ENCODE assay signal across 9 cellular contexts in the genomic region with DNA sequence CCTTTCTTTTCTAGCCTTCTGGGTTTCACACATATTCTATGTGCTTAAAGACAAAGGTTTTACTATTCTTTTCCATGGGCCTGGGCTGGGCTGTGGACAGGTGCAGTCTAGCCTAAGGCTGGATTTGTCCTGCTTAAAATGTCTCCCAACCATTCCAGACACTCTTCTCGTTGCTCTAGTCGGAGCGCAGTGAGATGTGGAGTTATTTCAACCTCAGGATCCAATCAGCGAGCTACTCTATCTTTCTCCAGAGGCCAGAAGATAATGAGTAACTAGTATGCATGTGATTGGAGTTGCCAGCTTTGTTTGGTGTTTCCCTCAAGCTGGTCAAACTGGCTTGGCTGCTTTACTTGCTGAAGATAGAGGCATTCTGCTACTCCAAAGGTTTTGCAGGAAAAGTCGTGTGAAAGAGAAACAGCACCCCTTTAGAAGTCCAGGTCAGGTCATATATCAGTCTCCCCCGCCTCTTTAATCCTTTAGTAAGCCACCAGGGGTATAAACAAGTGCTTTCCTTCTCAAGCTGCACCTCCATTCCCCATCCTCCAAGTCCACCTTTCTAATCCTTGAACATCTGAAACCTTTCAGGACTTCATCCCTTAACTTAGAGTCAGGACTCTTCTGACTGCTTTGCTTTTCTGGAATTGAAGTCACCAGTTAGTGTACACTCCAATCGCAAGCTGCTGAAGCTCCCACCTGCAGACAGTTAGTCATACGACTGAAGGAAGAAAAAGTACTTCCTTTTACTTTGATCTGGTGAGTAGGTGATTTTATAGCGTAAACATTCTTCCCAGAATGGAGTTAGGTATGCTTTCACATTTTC.
A peak's percentile ranks its signal among the peaks of the same experiment; 100 is the strongest.
DNase-seq lines count a peak whose midpoint lies in the region; ATAC-seq, FAIRE-seq and TF ChIP-seq lines count a peak whose summit lies in the region.
"Had no signal": no experiment of that assay in that cellular context is flagged by ENCODE, and none has a peak within 500 bp of the region (broad histone marks: within the 10 kb centered on the region; RNA-seq: fewer than 3 reads in every experiment).

No MANE protein-coding gene starts in this region.

- peak overlapping the region; percentile 74 for H3K9ac ChIP-seq in endothelial cell of umbilical vein (replicated peaks; ENCODE audit: extremely low read depth, insufficient read depth, low read length)

- CTCF ChIA-PET in Caco-2 (lab: Charles Lee) (interaction anchor here (1.0 to 2.0 kb wide), 5 partner anchors 17 to 115 kb away, joined by 3 to 11 read pairs (median 4); partner anchors contain the start of gene DNMBP), endothelial cell of umbilical vein (lab: Charles Lee) (interaction anchor here (1.2 to 1.6 kb wide), 4 partner anchors 10 to 79 kb away, joined by 5 to 6 read pairs (median 5); partner anchors contain the start of gene DNMBP)

- FAIRE-seq in endothelial cell of umbilical vein (lab: Jason Lieb, UNC), result peak; percentile 26

- no TSS peak for BruUV-seq in Caco-2 (replicated peaks; lab: Mats Ljungman, UMichigan)
- no TSS peak for BruUV-seq in endothelial cell of umbilical vein (replicated peaks; lab: Mats Ljungman, UMichigan)

- peaks cover 32% of the 10 kb centered on the region for H3K4me1 ChIP-seq in Caco-2
- H3K4me1 ChIP-seq in endothelial cell of umbilical vein (ENCODE audit: control insufficient read depth, extremely low read depth, insufficient read depth, low read length), result peaks cover 74% of the 10 kb centered on the region
- peaks cover 18 to 32% of the 10 kb centered on the region in 2 donors for H3K4me1 ChIP-seq in muscle layer of duodenum (ENCODE audit: control insufficient read depth in 1 of 2, insufficient read depth in 2 of 2, low read length in 2 of 2)

- POLR2A ChIA-PET in Caco-2 (lab: Charles Lee), result interaction anchor here (0.6 to 1.0 kb wide), 11 partner anchors 8 to 298 kb away, joined by 3 to 11 read pairs (median 3); no protein-coding TSS in a partner anchor
- POLR2A ChIA-PET in endothelial cell of umbilical vein (lab: Charles Lee), result interaction anchor here (1.9 kb wide), 1 partner anchor 36 kb away, joined by 5 read pairs; no protein-coding TSS in a partner anchor

- dilution Hi-C loops in endothelial cell of umbilical vein (cut with MboI; ENCODE audit: extremely low pct_ligation_motif_present, low sequenced_read_pairs), result no loop called here

- H3K4me3 ChIP-seq in Caco-2 (ENCODE audit: low read depth, low read length) (peak overlapping the region; percentile 56), endothelial cell of umbilical vein (replicated peaks in 1 of 3; ENCODE audit: insufficient read depth in 1 of 3, low read depth in 1 of 3, low read length in 3 of 3) (no peak overlapping the region), muscle layer of duodenum (ENCODE audit: low read depth in 1 of 2, low read length in 2 of 2) (peak overlapping the region in 1 of 2 donors; percentile 61)

- ATAC-seq in activated T-cell treated with anti-CD3 and anti-CD28 coated beads, Interleukin-2, amount 50 U/mL, for 72 hours (replicated peaks in 1 of 2), result no peak
- ATAC-seq in HG03045 (IDR thresholded peaks at IDR 0.05; ENCODE audit: unreplicated experiment), result no peak

- no peaks in the 10 kb centered on the region for H3K9me3 Mint-ChIP-seq in Caco-2 (ENCODE audit: unreplicated experiment)
- no peaks in the 10 kb centered on the region for H3K9me3 Mint-ChIP-seq in activated T-cell treated with anti-CD3 and anti-CD28 coated beads, Interleukin-2, amount 50 U/mL, for 72 hours
- H3K9me3 Mint-ChIP-seq: activated naive CD4-positive, alpha-beta T cell treated with anti-CD3 and anti-CD28 coated beads, Interleukin-2, amount 50 U/mL, for 24 hours had no signal

- H3K9me3 ChIP-seq in Caco-2 (no peaks in the 10 kb centered on the region), endothelial cell of umbilical vein (replicated peaks; ENCODE audit: control insufficient read depth, insufficient read depth, low read length) (no peaks in the 10 kb centered on the region), muscle layer of duodenum (ENCODE audit: control insufficient read depth in 1 of 2, low read length in 2 of 2) (no peaks in the 10 kb centered on the region)

- H3K9me1 ChIP-seq in endothelial cell of umbilical vein (replicated peaks; ENCODE audit: control insufficient read depth, extremely low read depth, insufficient read depth, low read length), result no peaks in the 10 kb centered on the region

- peak overlapping the region; percentile 89 for H3K4me3 Mint-ChIP-seq in Caco-2 (ENCODE audit: unreplicated experiment)
- no peak overlapping the region for H3K4me3 Mint-ChIP-seq in activated T-cell treated with anti-CD3 and anti-CD28 coated beads, Interleukin-2, amount 50 U/mL, for 72 hours
- H3K4me3 Mint-ChIP-seq: activated naive CD4-positive, alpha-beta T cell treated with anti-CD3 and anti-CD28 coated beads, Interleukin-2, amount 50 U/mL, for 24 hours had no signal

- DNase-seq in Caco-2, result peak; percentile 94 to 95
- peak; percentile 89 for DNase-seq in NCI-H1048 (lab: John Stamatoyannopoulos, UW)
- no peak for DNase-seq in endothelial cell of umbilical vein (ENCODE audit: low read depth, low spot score)
- no peak for DNase-seq in activated CD8-positive, alpha-beta memory T cell treated with anti-CD3 and anti-CD28 coated beads, Interleukin-2, amount 50 U/mL, for 4 hours
- no peak for DNase-seq in activated T-cell treated with anti-CD3 and anti-CD28 coated beads, Interleukin-2, amount 50 U/mL, for 72 hours
- DNase-seq in SIG-M5 treated with dmso at 0.1 percent for 504 hours (lab: John Stamatoyannopoulos, UW; ENCODE audit: unreplicated experiment), result no peak

- H3K4me2 ChIP-seq in endothelial cell of umbilical vein (ENCODE audit: insufficient read depth, low read length), result peak overlapping the region; percentile 82

- H3K27me3 ChIP-seq in Caco-2 (replicated peaks; ENCODE audit: control insufficient read depth, insufficient read depth, low read length) (no peaks in the 10 kb centered on the region), endothelial cell of umbilical vein (ENCODE audit: control insufficient read depth in 2 of 2, insufficient read depth in 2 of 2, low read length in 2 of 2) (no peaks in the 10 kb centered on the region), muscle layer of duodenum (ENCODE audit: low read depth, low read length) (no peaks in the 10 kb centered on the region)

- H3K36me3 ChIP-seq in Caco-2 (ENCODE audit: control insufficient read depth, insufficient read depth, low read length), result no peaks in the 10 kb centered on the region
- peaks cover 2 to 8% of the 10 kb centered on the region in 2 experiments for H3K36me3 ChIP-seq in endothelial cell of umbilical vein (ENCODE audit: control insufficient read depth in 2 of 2, extremely low read depth in 1 of 2, insufficient read depth in 2 of 2, low read length in 2 of 2)
- no peaks in the 10 kb centered on the region for H3K36me3 ChIP-seq in muscle layer of duodenum (ENCODE audit: control insufficient read depth in 1 of 2, insufficient read depth in 2 of 2, low read length in 2 of 2)

- peaks cover 27% of the 10 kb centered on the region for H3K4me1 Mint-ChIP-seq in Caco-2 (ENCODE audit: low read depth, unreplicated experiment)
- peaks cover 23% of the 10 kb centered on the region for H3K4me1 Mint-ChIP-seq in activated T-cell treated with anti-CD3 and anti-CD28 coated beads, Interleukin-2, amount 50 U/mL, for 72 hours (ENCODE audit: low read depth)

- peaks cover 72% of the 10 kb centered on the region for H3K79me2 ChIP-seq in endothelial cell of umbilical vein (ENCODE audit: control insufficient read depth, insufficient read depth, low read length)

- no peaks in the 10 kb centered on the region for H3K27me3 Mint-ChIP-seq in Caco-2 (ENCODE audit: insufficient read depth, unreplicated experiment)
- no peaks in the 10 kb centered on the region for H3K27me3 Mint-ChIP-seq in activated T-cell treated with anti-CD3 and anti-CD28 coated beads, Interleukin-2, amount 50 U/mL, for 72 hours (ENCODE audit: low read depth)
- H3K27me3 Mint-ChIP-seq: activated naive CD4-positive, alpha-beta T cell treated with anti-CD3 and anti-CD28 coated beads, Interleukin-2, amount 50 U/mL, for 24 hours had no signal

- peaks cover 9% of the 10 kb centered on the region for H3K36me3 Mint-ChIP-seq in Caco-2 (ENCODE audit: insufficient read depth, unreplicated experiment)
- H3K36me3 Mint-ChIP-seq in activated T-cell treated with anti-CD3 and anti-CD28 coated beads, Interleukin-2, amount 50 U/mL, for 72 hours (ENCODE audit: insufficient read depth in 2 of 2), result no peaks in the 10 kb centered on the region

- no peaks in the 10 kb centered on the region for H4K20me1 ChIP-seq in endothelial cell of umbilical vein (replicated peaks; ENCODE audit: control insufficient read depth, extremely low read depth, insufficient read depth, low read length)

- peak overlapping the region; percentile 89 for H3K27ac Mint-ChIP-seq in Caco-2 (ENCODE audit: unreplicated experiment)
- H3K27ac Mint-ChIP-seq in activated T-cell treated with anti-CD3 and anti-CD28 coated beads, Interleukin-2, amount 50 U/mL, for 72 hours, result no peak overlapping the region
- H3K27ac Mint-ChIP-seq: activated naive CD4-positive, alpha-beta T cell treated with anti-CD3 and anti-CD28 coated beads, Interleukin-2, amount 50 U/mL, for 24 hours had no signal

- no peak overlapping the region for H2AFZ ChIP-seq in endothelial cell of umbilical vein (ENCODE audit: low read depth, low read length)

- H3K27ac ChIP-seq in endothelial cell of umbilical vein (ENCODE audit: insufficient read depth, low read depth, low read length) (peak overlapping the region; percentile 95), muscle layer of duodenum (ENCODE audit: low read length) (peak overlapping the region; percentile 81)

- no peak for TF ChIP-seq POLR2A in endothelial cell of umbilical vein (IDR thresholded peaks at IDR 0.05; ENCODE audit: low read depth, low read length)

- TF ChIP-seq CTCF in Caco-2 (IDR thresholded peaks at IDR 0.05; ENCODE audit: insufficient read depth in 1 of 2, low read depth in 1 of 2, low read length in 1 of 2, severe bottlenecking in 1 of 2, unreplicated experiment in 1 of 2), result peak in 1 of 2 experiments; percentile 9
- no peak for TF ChIP-seq CTCF in endothelial cell of umbilical vein (IDR thresholded peaks at IDR 0.05; ENCODE audit: extremely low read depth in 1 of 2, insufficient read depth in 1 of 2, low read depth in 1 of 2, low read length in 2 of 2)

- intact Hi-C loops in Caco-2 (cut with micrococcal nuclease; ENCODE audit: unreplicated experiment) (loop anchor here (2.0 kb wide), 3 partner anchors 36 to 148 kb away; partner anchors contain the start of genes ABCC2 and DNMBP), endothelial cell of umbilical vein (cut with micrococcal nuclease) (loop anchor here (1.0 kb wide), 1 partner anchor 35 kb away; no protein-coding TSS in a partner anchor)

TF ChIP-seq in endothelial cell of umbilical vein, 7 proteins besides CTCF, POLR2A, EP300 and RAD21:
- peak; percentile 5 for TF ChIP-seq FOS (IDR thresholded peaks at IDR 0.05; ENCODE audit: borderline replicate concordance, insufficient read depth, low read length)
- no peak for TF ChIP-seq POLR2AphosphoS5 (IDR thresholded peaks at IDR 0.05; ENCODE audit: insufficient read depth, low read depth, low read length)

Comparison
In these comparisons a context has a peak if more than half of its experiments do, and no peak if none do; other contexts are left out.
1. DNase-seq: peak in Caco-2 (2 of 2) and NCI-H1048 (single experiment); none in endothelial cell of umbilical vein (single experiment), activated CD8-positive, alpha-beta memory T cell treated with anti-CD3 and anti-CD28 coated beads, Interleukin-2, amount 50 U/mL, for 4 hours (single experiment), activated T-cell treated with anti-CD3 and anti-CD28 coated beads, Interleukin-2, amount 50 U/mL, for 72 hours (0 of 2) and SIG-M5 treated with dmso at 0.1 percent for 504 hours (single experiment).